15 cellular contexts compared by ENCODE assay signal in genomic region chr16:56266981-56267607, GRCh38.
"Had no signal": no experiment of that assay in that cellular context is flagged by ENCODE, and none has a peak within 500 bp of the region (broad histone marks: within the 10 kb centered on the region; RNA-seq: fewer than 3 reads in every experiment).

No MANE protein-coding gene starts in this region.

- H3K27me3 ChIP-seq: spleen, thyroid gland, uterus had no signal

- H3K27ac ChIP-seq: prostate gland, spleen, thyroid gland, uterus had no signal

- H3K4me1 ChIP-seq: prostate gland, thyroid gland had no signal

- H3K9me3 ChIP-seq: prostate gland, spleen, thyroid gland, uterus had no signal

- H3K4me3 ChIP-seq: prostate gland, spleen, thyroid gland, uterus had no signal

- FAIRE-seq: astrocyte, bronchial epithelial cell, endometrium, keratinocyte had no signal

- ATAC-seq: left ventricle myocardium superior; sciatic nerve; stimulated activated naive CD8-positive, alpha-beta T cell treated with anti-CD3 and anti-CD28 coated beads, Interleukin-15, amount 100 ng/mL, for 72 hours had no signal

- DNase-seq: activated CD4-positive, CD25-positive, alpha-beta regulatory T cell treated with anti-CD3 and anti-CD28 coated beads, Interleukin-2, amount 50 U/mL, for 72 hours; activated naive CD4-positive, alpha-beta T cell treated with anti-CD3 and anti-CD28 coated beads, Interleukin-2, amount 10 ng/mL, durations not matched to agents 7 days and 5 days; activated T-cell treated with anti-CD3 and anti-CD28 coated beads for 4 hours; left ventricle myocardium superior; mesenchymal stem cell; spleen; stimulated activated naive CD8-positive, alpha-beta T cell treated with anti-CD3 and anti-CD28 coated beads, Interleukin-15, amount 100 ng/mL, for 72 hours; thyroid gland; uterus had no signal

- H3K36me3 ChIP-seq: prostate gland, spleen, thyroid gland, uterus had no signal
